20 cellular contexts compared by ENCODE assay signal in the genomic region with DNA sequence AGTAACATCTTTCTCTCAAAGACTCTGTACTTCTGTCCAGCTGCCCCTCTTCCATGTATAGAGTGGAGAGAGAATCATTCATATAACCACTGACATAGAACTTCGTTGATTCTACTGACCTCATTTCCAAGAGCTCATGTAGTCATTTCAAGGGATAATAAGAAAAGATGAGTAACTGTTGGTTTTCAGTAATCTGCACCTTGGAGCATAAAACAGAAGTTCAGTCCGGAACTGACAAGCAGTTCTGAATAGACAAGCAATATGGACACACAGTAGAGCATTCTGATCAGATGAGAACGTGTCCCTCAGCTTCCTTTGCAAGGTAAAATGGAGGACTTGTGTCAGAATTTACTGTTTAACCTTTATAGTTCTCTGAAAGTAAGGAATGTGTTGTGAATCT.
"Had no signal": no experiment of that assay in that cellular context is flagged by ENCODE, and none has a peak within 500 bp of the region (broad histone marks: within the 10 kb centered on the region; RNA-seq: fewer than 3 reads in every experiment).

No MANE protein-coding gene starts in this region.

- H3K36me3 ChIP-seq: SJCRH30 had no signal

- H3K27me3 ChIP-seq: SJCRH30 had no signal

- H3K4me3 ChIP-seq: K562, SJCRH30 had no signal

- H3K36me3 Mint-ChIP-seq: IgD-negative memory B cell had no signal

- H3K9me3 ChIP-seq: SJCRH30 had no signal

- H3K4me1 Mint-ChIP-seq: IgD-negative memory B cell had no signal

- ATAC-seq: K562, Right ventricle myocardium inferior, SK-N-SH treated with all-trans-retinoic acid at 6 μM for 48 hours had no signal

- DNase-seq: Kasumi-1, MM.1S, NCI-H1092 treated with DMSO at 0.1 percent for 48 hours, NCI-H1436, NCI-H187, NCI-H2029, NCI-H2171 treated with DMSO at 0.1 percent for 48 hours, NCI-H2227 treated with DMSO at 0.1 percent for 48 hours, NCI-H446, NCI-H510A, NCI-H524 treated with DMSO at 0.1 percent for 48 hours, NCI-H69, NCI-H774, SHP77 treated with DMSO at 0.1 percent for 48 hours, SJCRH30 had no signal

- H3K27ac ChIP-seq: KMS-11, SJCRH30 had no signal

- H3K9ac ChIP-seq: KMS-11 had no signal

- H3K4me2 ChIP-seq: KMS-11 had no signal

- H3K27me3 Mint-ChIP-seq: IgD-negative memory B cell had no signal

- H3K4me1 ChIP-seq: SJCRH30 had no signal

- H3K27ac Mint-ChIP-seq: IgD-negative memory B cell had no signal

- H3K4me3 Mint-ChIP-seq: IgD-negative memory B cell had no signal

- FAIRE-seq: K562 had no signal
